8 cellular contexts compared by ENCODE assay signal in genomic region chr16:4957720-4958509, GRCh38. TPM values are rescaled to one million over a fixed set of nuclear protein-coding genes. Genes with fewer than 3 reads are reported as not detected.
DNase-seq lines count a peak whose midpoint lies in the region; ATAC-seq and TF ChIP-seq lines count a peak whose summit lies in the region.

Gene SEC14L5 (plus strand): TSS chr16:4958330. CDS start chr16:4959324, 994 bp downstream.

- H3K4me1 ChIP-seq in testis = peaks cover 8% of the 10 kb centered on the region

- CTCF ChIA-PET in HEK293T (lab: Yijun Ruan, JAX) = interaction anchor here (0.6 to 1.0 kb wide), 4 partner anchors 10 to 211 kb away, joined by 3 to 4 read pairs (median 3); no protein-coding TSS in a partner anchor

- WGBS in testis, 2 donors = 1 to 2% methylated on average over 34 to 54 of the region's 56 CpGs

- peak within 1 kb of the TSS in 1 of 2 donors; percentile 11 for H3K27ac ChIP-seq in testis

- peak; percentile 94 for DNase-seq in Daoy (ENCODE audit: low read depth)
- peak; percentile 99 for DNase-seq in HEK293T (ENCODE audit: extremely low spot score)
- peak; percentile 85 for DNase-seq in NCI-H1105 treated with DMSO at 0.1 percent for 48 hours (lab: John Stamatoyannopoulos, UW)
- DNase-seq in SW 1271 (lab: John Stamatoyannopoulos, UW) = peak; percentile 75 to 86
- DNase-seq in activated naive CD8-positive, alpha-beta T cell treated with anti-CD3 and anti-CD28 coated beads, Interleukin-2, amount 50 U/mL, for 24 hours = peak; percentile 91
- peak; percentile 97 for DNase-seq in Right ventricle myocardium superior
- peak; percentile 99 for DNase-seq in osteocyte (ENCODE audit: extremely low spot score, unreplicated experiment)
- peak; percentile 99 for DNase-seq in testis

- H3K27me3 ChIP-seq in testis = no peaks in the 10 kb centered on the region

- no peak within 1 kb of the TSS for H3K27ac Mint-ChIP-seq in activated naive CD8-positive, alpha-beta T cell treated with anti-CD3 and anti-CD28 coated beads, Interleukin-2, amount 50 U/mL, for 24 hours
- peak within 1 kb of the TSS; percentile 40 for H3K27ac Mint-ChIP-seq in osteocyte (ENCODE audit: unreplicated experiment)

- no peaks in the 10 kb centered on the region for H3K9me3 Mint-ChIP-seq in activated naive CD8-positive, alpha-beta T cell treated with anti-CD3 and anti-CD28 coated beads, Interleukin-2, amount 50 U/mL, for 24 hours
- H3K9me3 Mint-ChIP-seq in osteocyte (ENCODE audit: unreplicated experiment) = no peaks in the 10 kb centered on the region

- peak within 1 kb of the TSS; percentile 78 for H3K4me3 Mint-ChIP-seq in activated naive CD8-positive, alpha-beta T cell treated with anti-CD3 and anti-CD28 coated beads, Interleukin-2, amount 50 U/mL, for 24 hours
- H3K4me3 Mint-ChIP-seq in osteocyte (ENCODE audit: unreplicated experiment) = peak within 1 kb of the TSS; percentile 82

- peak; percentile 80 for ATAC-seq in activated naive CD8-positive, alpha-beta T cell treated with anti-CD3 and anti-CD28 coated beads, Interleukin-2, amount 50 U/mL, for 24 hours
- ATAC-seq in Right ventricle myocardium superior (ENCODE audit: poor library complexity) = peak; percentile 97

- intact Hi-C loops in Right ventricle myocardium superior (cut with DNase I) (loop anchor here (10.0 kb wide), 2 partner anchors 153 to 223 kb away; partner anchors contain the start of genes ANKS3, DNAAF8 and ROGDI), testis (cut with DNase I; ENCODE audit: low total_unique reads) (no loop called here)

- H3K4me1 Mint-ChIP-seq in activated naive CD8-positive, alpha-beta T cell treated with anti-CD3 and anti-CD28 coated beads, Interleukin-2, amount 50 U/mL, for 24 hours = peaks cover 11% of the 10 kb centered on the region
- peaks cover 16% of the 10 kb centered on the region for H3K4me1 Mint-ChIP-seq in osteocyte (ENCODE audit: unreplicated experiment)

- TF ChIP-seq POLR2A in testis (IDR thresholded peaks at IDR 0.05) = no peak

- no peaks in the 10 kb centered on the region for H3K36me3 Mint-ChIP-seq in activated naive CD8-positive, alpha-beta T cell treated with anti-CD3 and anti-CD28 coated beads, Interleukin-2, amount 50 U/mL, for 24 hours (ENCODE audit: low read depth)
- no peaks in the 10 kb centered on the region for H3K36me3 Mint-ChIP-seq in osteocyte (ENCODE audit: unreplicated experiment)

- H3K27me3 Mint-ChIP-seq in activated naive CD8-positive, alpha-beta T cell treated with anti-CD3 and anti-CD28 coated beads, Interleukin-2, amount 50 U/mL, for 24 hours = peaks cover 35% of the 10 kb centered on the region
- H3K27me3 Mint-ChIP-seq in osteocyte (ENCODE audit: unreplicated experiment) = no peaks in the 10 kb centered on the region

- peak within 1 kb of the TSS; percentile 53 to 59 for H3K4me3 ChIP-seq in testis

- H3K9me3 ChIP-seq in testis = no peaks in the 10 kb centered on the region

- no peaks in the 10 kb centered on the region for H3K36me3 ChIP-seq in testis (ENCODE audit: low read depth, missing control alignments)

- no peak for TF ChIP-seq CTCF in osteocyte (IDR thresholded peaks at IDR 0.05)
- no peak for TF ChIP-seq CTCF in testis (IDR thresholded peaks at IDR 0.05)

- POLR2A ChIA-PET in HEK293T (lab: Yijun Ruan, JAX) = interaction anchor here (0.5 to 1.4 kb wide), 6 partner anchors 10 to 262 kb away, joined by 3 to 7 read pairs (median 4); partner anchors contain the start of genes ANKS3 and DNAAF8

TF ChIP-seq in HEK293T, 16 proteins besides CTCF, POLR2A, EP300 and RAD21:
- no peak for TF ChIP-seq ZNF384 (IDR thresholded peaks at IDR 0.05)
- no peak for TF ChIP-seq NFRKB (IDR thresholded peaks at IDR 0.05)
- TF ChIP-seq ELF4 (IDR thresholded peaks at IDR 0.05) = no peak
- no peak for TF ChIP-seq FOXK2 (IDR thresholded peaks at IDR 0.05)
- no peak for TF ChIP-seq BHLHE40 (IDR thresholded peaks at IDR 0.05; ENCODE audit: borderline replicate concordance)
- no peak for TF ChIP-seq ARNT (IDR thresholded peaks at IDR 0.05)
- TF ChIP-seq PKNOX1 (IDR thresholded peaks at IDR 0.05) = no peak
- no peak for TF ChIP-seq LEF1 (IDR thresholded peaks at IDR 0.05; ENCODE audit: borderline replicate concordance)
- no peak for TF ChIP-seq FOXM1 (IDR thresholded peaks at IDR 0.05; ENCODE audit: borderline replicate concordance)
- TF ChIP-seq TARDBP (IDR thresholded peaks at IDR 0.05) = no peak
- TF ChIP-seq HDGF (IDR thresholded peaks at IDR 0.05; ENCODE audit: borderline replicate concordance) = no peak
- no peak for TF ChIP-seq CTBP1 (IDR thresholded peaks at IDR 0.05; ENCODE audit: borderline replicate concordance)
- TF ChIP-seq SP1 (IDR thresholded peaks at IDR 0.05) = no peak
- TF ChIP-seq FOXA1 (IDR thresholded peaks at IDR 0.05) = no peak
- no peak for TF ChIP-seq SUZ12 (IDR thresholded peaks at IDR 0.05)
- TF ChIP-seq L3MBTL2 (conservative IDR thresholded peaks at IDR 0.05) = no peak
TF ChIP-seq in HEK293T: peak in this region for 0.

RNA-seq across cellular contexts. Expression of gene SEC14L5, which starts in this region (rescaled TPM):
- total RNA-seq in Daoy (2014; rRNA removed; shearing (Covaris generic)) = 0.40 TPM in 1 of 2 replicates, not detected in the other
- total RNA-seq in Right ventricle myocardium superior (26.2 TPM), osteocyte (not detected in 2 replicates), testis (1 to 10 TPM; 1.2 to 2.9 TPM)
- 0.73 TPM for polyA plus RNA-seq in testis (ENCODE audit: insufficient read depth, low read depth, low replicate concordance)

Comparison
In these comparisons a context has a peak if more than half of its experiments do, and no peak if none do; other contexts are left out.
1. Peak in DNase-seq in Daoy; RNA of the gene not detected or under 1 TPM.
2. Peak in DNase-seq in osteocyte; RNA of the gene not detected or under 1 TPM.